In genomic region chr20:7010584-7010983, GRCh38 we compare ENCODE assay signal across 33 cellular contexts.
DNase-seq lines count a peak whose midpoint lies in the region; ATAC-seq and TF ChIP-seq lines count a peak whose summit lies in the region.
"Had no signal": no experiment of that assay in that cellular context is flagged by ENCODE, and none has a peak within 500 bp of the region (broad histone marks: within the 10 kb centered on the region; RNA-seq: fewer than 3 reads in every experiment).

No MANE protein-coding gene starts in this region.

- no peak overlapping the region for H2BK5ac ChIP-seq in IMR-90 (ENCODE audit: low read depth, low read length, poor library complexity, severe bottlenecking)

- no peak overlapping the region for H3K27ac ChIP-seq in IMR-90 (ENCODE audit: insufficient read depth, low read length)
- H3K27ac ChIP-seq in brain microvascular endothelial cell = no peak overlapping the region
- H3K27ac ChIP-seq: A549, dorsolateral prefrontal cortex, PC-9, skin epidermis, WERI-Rb-1 had no signal

- no peaks in the 10 kb centered on the region for H4K20me1 ChIP-seq in IMR-90 (ENCODE audit: insufficient read depth, low read length)

- TF ChIP-seq CTCF in IMR-90 (conservative IDR thresholded peaks at IDR 0.05; ENCODE audit: low read depth, low read length) (no peak), choroid plexus epithelial cell (conservative IDR thresholded peaks at IDR 0.05; ENCODE audit: low read depth, low read length) (no peak), brain microvascular endothelial cell (IDR thresholded peaks at IDR 0.05; ENCODE audit: low read depth, low read length, missing control alignments) (no peak)

- H3K4me3 ChIP-seq in IMR-90 (ENCODE audit: insufficient read depth, low read depth, low read length) (no peak overlapping the region), choroid plexus epithelial cell (ENCODE audit: low read depth, low read length) (no peak overlapping the region), brain microvascular endothelial cell (ENCODE audit: low read depth, low read length) (no peak overlapping the region)
- H3K4me3 ChIP-seq: A549, dorsolateral prefrontal cortex, PC-9, skin epidermis had no signal

- no peak overlapping the region for H3K18ac ChIP-seq in IMR-90 (ENCODE audit: low read depth, low read length)

- no peak overlapping the region for H3K56ac ChIP-seq in IMR-90 (ENCODE audit: extremely low read depth, insufficient read depth, low read length)

- H2AK5ac ChIP-seq in IMR-90 (ENCODE audit: low read depth, low read length) = no peak overlapping the region

- 0% methylated on average over 1 of the region's 5 CpGs; no CpG with 5 or more reads in 1 of the 2 experiments for WGBS in IMR-90 (ENCODE audit: extremely low coverage in 2 of 2, insufficient read length in 1 of 2), 2 experiments

- no peak overlapping the region for H4K91ac ChIP-seq in IMR-90 (ENCODE audit: insufficient read depth, low read depth, low read length)

- DNase-seq in IMR-90 (no peak), NOMO-1 treated with dmso at 0.1 percent for 144 hours (lab: John Stamatoyannopoulos, UW; ENCODE audit: unreplicated experiment) (peak; percentile 7), choroid plexus epithelial cell (ENCODE audit: low read depth) (peak; percentile 18), iris pigment epithelial cell (ENCODE audit: low read depth) (peak; percentile 64), left lobe of liver (ENCODE audit: low spot score) (no peak), brain microvascular endothelial cell (no peak), occipital lobe (lab: John Stamatoyannopoulos, UW) (no peak)
- DNase-seq: activated CD4-positive, alpha-beta T cell treated with anti-CD3 and anti-CD28 coated beads for 48 hours; activated CD8-positive, alpha-beta memory T cell treated with anti-CD3 and anti-CD28 coated beads for 24 hours; activated effector memory CD4-positive, alpha-beta T cell treated with anti-CD3 and anti-CD28 coated beads, Interleukin-2, amount 50 U/mL, for 16 hours; activated naive CD8-positive, alpha-beta T cell treated with anti-CD3 and anti-CD28 coated beads, Interleukin-2, amount 10 ng/mL, durations not matched to agents 7 days and 5 days; CD8-positive, alpha-beta T cell; dorsolateral prefrontal cortex; EL; foreskin melanocyte; hippocampal formation; immature natural killer cell; left ventricle myocardium superior; naive thymus-derived CD8-positive, alpha-beta T cell; NCI-H1436; NCI-H774; nucleus accumbens; PC-9; SHP77 treated with DMSO at 0.1 percent for 48 hours; stimulated activated CD4-positive, alpha-beta T cell treated with anti-CD3 and anti-CD28 coated beads, Interleukin-1b, Interleukin-23, amount 100 ng/mL, for 48 hours; stimulated activated CD8-positive, alpha-beta memory T cell treated with anti-CD3 and anti-CD28 coated beads, Interleukin-4, amount 100 ng/mL, for 48 hours; stimulated activated naive CD8-positive, alpha-beta T cell treated with anti-CD3 and anti-CD28 coated beads, Interleukin-15, amount 100 ng/mL, for 72 hours; SW 1271; T-helper 9 cell; WERI-Rb-1 had no signal

- H3K23ac ChIP-seq in IMR-90 (ENCODE audit: low read depth, low read length) = no peak overlapping the region

- BruUV-seq in IMR-90 (replicated peaks; lab: Mats Ljungman, UMichigan) = no TSS peak

- in situ Hi-C loops in IMR-90 (cut with MboI; ENCODE audit: low sequenced_read_pairs) = no loop called here
- in situ Hi-C loops in brain microvascular endothelial cell (cut with HindIII; ENCODE audit: low pct_ligation_motif_present, low sequenced_read_pairs) = no loop called here

- no peak overlapping the region for H3K4ac ChIP-seq in IMR-90 (ENCODE audit: low read depth, low read length)

- intact Hi-C loops in IMR-90 (cut with micrococcal nuclease) = no loop called here

- ATAC-seq in IMR-90 (ENCODE audit: low read depth) (no peak), GM18907 (IDR thresholded peaks at IDR 0.05; ENCODE audit: unreplicated experiment) (no peak), left lobe of liver (no peak)
- ATAC-seq: A549; CD8-positive, alpha-beta T cell; left ventricle myocardium superior; naive thymus-derived CD8-positive, alpha-beta T cell; stimulated activated naive CD8-positive, alpha-beta T cell treated with anti-CD3 and anti-CD28 coated beads, Interleukin-15, amount 100 ng/mL, for 72 hours had no signal

- no peaks in the 10 kb centered on the region for H3K79me1 ChIP-seq in IMR-90 (ENCODE audit: low read depth in 1 of 2, low read length in 2 of 2)

- H3K14ac ChIP-seq in IMR-90 (replicated peaks; ENCODE audit: low read depth, low read length) = no peak overlapping the region

- no peak overlapping the region for H2BK15ac ChIP-seq in IMR-90 (ENCODE audit: low read depth, low read length)

- H3K27me3 ChIP-seq in IMR-90 (ENCODE audit: control insufficient read depth, insufficient read depth, low read length) (no peaks in the 10 kb centered on the region), brain microvascular endothelial cell (replicated peaks) (no peaks in the 10 kb centered on the region)
- H3K27me3 ChIP-seq: dorsolateral prefrontal cortex had no signal

- H3K9me3 ChIP-seq in IMR-90 (ENCODE audit: control insufficient read depth, insufficient read depth, low read length) = no peaks in the 10 kb centered on the region
- H3K9me3 ChIP-seq: A549 had no signal

- H2AFZ ChIP-seq in IMR-90 (replicated peaks; ENCODE audit: low read length, poor library complexity) = no peak overlapping the region
- H2AFZ ChIP-seq: PC-9 had no signal

- no peaks in the 10 kb centered on the region for H3K9me1 ChIP-seq in IMR-90 (ENCODE audit: insufficient read depth, low read length)

- TF ChIP-seq RAD21 in IMR-90 (IDR thresholded peaks at IDR 0.05; ENCODE audit: low read length) = no peak

- H4K5ac ChIP-seq in IMR-90 (ENCODE audit: low read depth, low read length) = no peak overlapping the region

- no peak overlapping the region for H2AK9ac ChIP-seq in IMR-90 (replicated peaks; ENCODE audit: low read depth, low read length, poor library complexity)

- H2BK20ac ChIP-seq in IMR-90 (ENCODE audit: low read depth, low read length) = no peak overlapping the region

- H4K8ac ChIP-seq in IMR-90 (ENCODE audit: low read depth in 2 of 2, low read length in 2 of 2) = no peak overlapping the region

- dilution Hi-C loops in IMR-90 (cut with HindIII; ENCODE audit: low sequenced_read_pairs, unreplicated experiment) = no loop called here

- TF ChIP-seq POLR2A in IMR-90 (IDR thresholded peaks at IDR 0.05; ENCODE audit: low read depth, low read length) = no peak

- H2BK120ac ChIP-seq in IMR-90 (ENCODE audit: low read depth, low read length) = no peak overlapping the region

- H3K4me1 ChIP-seq in IMR-90 (ENCODE audit: control insufficient read depth, insufficient read depth, low read length) = no peaks in the 10 kb centered on the region
- H3K4me1 ChIP-seq: A549 had no signal

- no peaks in the 10 kb centered on the region for H3K36me3 ChIP-seq in IMR-90 (ENCODE audit: control insufficient read depth, insufficient read depth, low read length)
- H3K36me3 ChIP-seq in brain microvascular endothelial cell (replicated peaks) = no peaks in the 10 kb centered on the region
- H3K36me3 ChIP-seq: WERI-Rb-1 had no signal

- H3K4me2 ChIP-seq in IMR-90 (ENCODE audit: low read depth, low read length) = no peak overlapping the region
- H3K4me2 ChIP-seq: A549, PC-9 had no signal

- CTCF ChIA-PET in IMR-90 (lab: Yijun Ruan, JAX) = no interaction called here

- POLR2A ChIA-PET in IMR-90 (lab: Charles Lee; ENCODE audit: unreplicated experiment) = no interaction called here

- no peak overlapping the region for H3K9ac ChIP-seq in IMR-90 (ENCODE audit: low read depth, low read length)

TF ChIP-seq in IMR-90, 13 proteins besides CTCF, POLR2A, EP300 and RAD21:
- no peak for TF ChIP-seq BHLHE40 (IDR thresholded peaks at IDR 0.05; ENCODE audit: low read depth, low read length)
- peak; percentile 34; the same call in 1 of the 2 replicates for TF ChIP-seq CEBPB (IDR thresholded peaks at IDR 0.05; ENCODE audit: low read depth, low read length)

Comparison
In these comparisons a context has a peak if more than half of its experiments do, and no peak if none do; other contexts are left out.
1. DNase-seq: peak in NOMO-1 treated with dmso at 0.1 percent for 144 hours (single experiment), choroid plexus epithelial cell (single experiment) and iris pigment epithelial cell (single experiment); none in IMR-90 (single experiment), left lobe of liver (single experiment), brain microvascular endothelial cell (single experiment) and occipital lobe (single experiment).